Comparison of ENCODE assay signal across 15 cellular contexts in the genomic region with DNA sequence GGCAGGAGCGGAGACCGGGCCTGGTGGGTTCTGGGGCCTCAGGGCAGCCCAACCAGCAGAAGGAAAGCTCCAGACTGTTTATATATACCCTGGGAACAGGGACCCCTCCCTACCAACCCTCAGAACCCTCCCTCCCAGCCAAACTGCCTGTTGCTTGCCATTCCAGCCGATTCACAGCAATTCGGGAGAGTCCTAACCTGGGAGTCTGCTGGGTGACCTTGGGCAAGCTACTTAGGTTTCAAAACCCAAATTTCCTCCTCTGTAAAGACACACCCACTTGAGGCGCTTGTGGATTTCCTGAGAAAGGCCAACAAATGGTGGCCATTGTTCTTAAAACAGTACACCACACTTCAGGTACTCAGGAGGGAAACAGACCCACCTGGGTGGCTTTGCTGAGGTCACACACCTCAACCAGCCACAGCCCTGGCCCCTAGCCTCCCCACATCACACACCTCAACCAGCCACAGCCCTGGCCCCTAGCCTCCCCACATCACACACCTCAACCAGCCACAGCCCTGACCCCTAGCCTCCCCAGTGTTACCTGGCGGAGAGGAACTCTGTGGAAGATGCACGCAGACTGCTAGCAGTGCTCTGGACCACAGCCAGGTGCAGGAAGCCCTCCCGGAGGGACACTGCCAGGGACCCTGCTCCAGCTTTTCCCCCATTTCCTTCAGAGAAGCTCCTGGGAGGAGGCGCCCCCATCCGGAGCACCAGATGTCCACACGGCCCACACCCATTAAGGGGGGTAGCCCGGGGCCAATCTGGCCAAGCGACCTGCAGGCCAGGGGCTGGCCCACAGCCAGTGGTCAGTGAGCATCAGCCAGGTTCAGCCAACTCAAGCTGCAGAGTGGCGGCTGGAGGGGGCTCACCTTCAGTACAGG. TPM values are rescaled to one million over a fixed set of nuclear protein-coding genes. Genes with fewer than 3 reads are reported as not detected.
DNase-seq lines count a peak whose midpoint lies in the region; ATAC-seq and TF ChIP-seq lines count a peak whose summit lies in the region.
"Had no signal": no experiment of that assay in that cellular context is flagged by ENCODE, and none has a peak within 500 bp of the region (broad histone marks: within the 10 kb centered on the region; RNA-seq: fewer than 3 reads in every experiment).

No MANE protein-coding gene starts in this region.

- ATAC-seq in CD4-positive, CD25-positive, alpha-beta regulatory T cell (ENCODE audit: low read depth in 2 of 2) = peak; percentile 26 to 30
- peak; percentile 25 for ATAC-seq in memory B cell (ENCODE audit: low read depth)
- ATAC-seq: foreskin keratinocyte, left ventricle myocardium superior had no signal

- WGBS in sigmoid colon, 2 donors = 53 to 67% methylated on average over 14 of the region's 14 CpGs

- no peaks in the 10 kb centered on the region for H3K9me3 ChIP-seq in CD4-positive, CD25-positive, alpha-beta regulatory T cell (ENCODE audit: control insufficient read depth in 2 of 2, low read length in 2 of 2)
- H3K9me3 ChIP-seq in sigmoid colon = no peaks in the 10 kb centered on the region
- H3K9me3 ChIP-seq: psoas muscle, tibial artery had no signal

- H3K27ac Mint-ChIP-seq in CD4-positive, CD25-positive, alpha-beta regulatory T cell = peak overlapping the region in 2 of 3 donors; percentile 17 to 69
- H3K27ac Mint-ChIP-seq in activated CD4-positive, alpha-beta memory T cell treated with anti-CD3 and anti-CD28 coated beads for 36 hours = peak overlapping the region; percentile 38
- peak overlapping the region; percentile 90 for H3K27ac Mint-ChIP-seq in memory B cell

- H3K4me1 Mint-ChIP-seq in CD4-positive, CD25-positive, alpha-beta regulatory T cell = peaks cover 0 to 39% (median 12%) of the 10 kb centered on the region in 4 donors
- H3K4me1 Mint-ChIP-seq in activated CD4-positive, alpha-beta memory T cell treated with anti-CD3 and anti-CD28 coated beads for 36 hours (ENCODE audit: low read depth) = peaks cover 30% of the 10 kb centered on the region
- peaks cover 31% of the 10 kb centered on the region for H3K4me1 Mint-ChIP-seq in memory B cell

- no peak for TF ChIP-seq CTCF in GM10266 (IDR thresholded peaks at IDR 0.05; ENCODE audit: control insufficient read depth, insufficient read depth, low read depth, missing control alignments)
- TF ChIP-seq CTCF in sigmoid colon (IDR thresholded peaks at IDR 0.05) = no peak

- peak overlapping the region; percentile 74 to 93 (median 86) for H3K4me3 Mint-ChIP-seq in CD4-positive, CD25-positive, alpha-beta regulatory T cell
- no peak overlapping the region for H3K4me3 Mint-ChIP-seq in activated CD4-positive, alpha-beta memory T cell treated with anti-CD3 and anti-CD28 coated beads for 36 hours
- peak overlapping the region; percentile 58 for H3K4me3 Mint-ChIP-seq in memory B cell

- no peak overlapping the region for H3K27ac ChIP-seq in CD4-positive, CD25-positive, alpha-beta regulatory T cell (ENCODE audit: insufficient read depth, low read length, poor library complexity, severe bottlenecking)
- no peak overlapping the region for H3K27ac ChIP-seq in sigmoid colon
- H3K27ac ChIP-seq: foreskin keratinocyte, psoas muscle, tibial artery had no signal

- no peak for TF ChIP-seq EP300 in sigmoid colon (IDR thresholded peaks at IDR 0.05)

- POLR2A ChIA-PET in activated CD4-positive, alpha-beta memory T cell treated with anti-CD3 and anti-CD28 coated beads for 36 hours (lab: Charles Lee) = interaction anchor here (1.1 to 2.6 kb wide), 2 partner anchors 18 to 46 kb away, joined by 4 to 10 read pairs; a partner anchor contains a TSS

- intact Hi-C loops in activated CD4-positive, alpha-beta memory T cell treated with anti-CD3 and anti-CD28 coated beads for 36 hours (cut with micrococcal nuclease) = loop anchor here (1.0 kb wide), 1 partner anchor 32 kb away; no protein-coding TSS in a partner anchor
- intact Hi-C loops in sigmoid colon (cut with DNase I) = no loop called here

- H3K36me3 Mint-ChIP-seq in CD4-positive, CD25-positive, alpha-beta regulatory T cell = peaks cover 6% of the 10 kb centered on the region
- H3K36me3 Mint-ChIP-seq in activated CD4-positive, alpha-beta memory T cell treated with anti-CD3 and anti-CD28 coated beads for 36 hours = peaks cover 9% of the 10 kb centered on the region
- H3K36me3 Mint-ChIP-seq in memory B cell = peaks cover 12% of the 10 kb centered on the region

- H3K36me3 ChIP-seq in CD4-positive, CD25-positive, alpha-beta regulatory T cell (ENCODE audit: control insufficient read depth, insufficient read depth, low read length) = peaks cover 3% of the 10 kb centered on the region
- peaks cover 0 to 33% (median 15%) of the 10 kb centered on the region in 4 donors for H3K36me3 ChIP-seq in sigmoid colon

- peaks cover 40% of the 10 kb centered on the region for H3K4me1 ChIP-seq in CD4-positive, CD25-positive, alpha-beta regulatory T cell (ENCODE audit: control insufficient read depth, insufficient read depth, low read length, poor library complexity, severe bottlenecking)
- H3K4me1 ChIP-seq in sigmoid colon = peaks cover 0 to 22% (median 20%) of the 10 kb centered on the region in 4 donors
- H3K4me1 ChIP-seq: foreskin keratinocyte had no signal

- CTCF ChIA-PET in activated CD4-positive, alpha-beta memory T cell treated with anti-CD3 and anti-CD28 coated beads for 36 hours (lab: Charles Lee) = interaction anchor here (1.3 to 5.6 kb wide), 2 partner anchors 17 to 211 kb away, joined by 7 to 25 read pairs; a partner anchor contains a TSS

- TF ChIP-seq POLR2A in sigmoid colon (IDR thresholded peaks at IDR 0.05) = no peak
- TF ChIP-seq POLR2A in erythroblast (IDR thresholded peaks at IDR 0.05; ENCODE audit: low read length) = no peak

- H3K9me3 Mint-ChIP-seq in CD4-positive, CD25-positive, alpha-beta regulatory T cell = peaks cover 0 to 3% (median 0%) of the 10 kb centered on the region in 7 donors
- H3K9me3 Mint-ChIP-seq in activated CD4-positive, alpha-beta memory T cell treated with anti-CD3 and anti-CD28 coated beads for 36 hours = no peaks in the 10 kb centered on the region
- no peaks in the 10 kb centered on the region for H3K9me3 Mint-ChIP-seq in memory B cell

- peaks cover 14% of the 10 kb centered on the region for H3K27me3 ChIP-seq in CD4-positive, CD25-positive, alpha-beta regulatory T cell (ENCODE audit: control insufficient read depth, insufficient read depth, low read length)
- H3K27me3 ChIP-seq in sigmoid colon = peaks cover 43 to 50% (median 50%) of the 10 kb centered on the region in 3 donors

- H3K27me3 Mint-ChIP-seq in CD4-positive, CD25-positive, alpha-beta regulatory T cell = peaks cover 43% of the 10 kb centered on the region
- H3K27me3 Mint-ChIP-seq in activated CD4-positive, alpha-beta memory T cell treated with anti-CD3 and anti-CD28 coated beads for 36 hours = peaks cover 29% of the 10 kb centered on the region
- peaks cover 10% of the 10 kb centered on the region for H3K27me3 Mint-ChIP-seq in memory B cell

- peak in 2 of 3 donors; percentile 19 to 50 for DNase-seq in CD4-positive, CD25-positive, alpha-beta regulatory T cell
- DNase-seq in GM10266 (ENCODE audit: extremely low spot score) (peak; percentile 54), memory B cell (ENCODE audit: low spot score in 2 of 2) (peak in 1 of 2 donors; percentile 33), GM03348 (ENCODE audit: low spot score) (no peak), sigmoid colon (no peak), pons (ENCODE audit: low spot score) (no peak), erythroblast (lab: John Stamatoyannopoulos, UW) (no peak)
- no peak for DNase-seq in activated CD4-positive, alpha-beta memory T cell treated with anti-CD3 and anti-CD28 coated beads for 36 hours
- DNase-seq: activated T-cell treated with anti-CD3 and anti-CD28 coated beads, Interleukin-2, amount 50 U/mL, for 48 hours; cerebellar nuclear complex; foreskin keratinocyte; left ventricle myocardium superior; NCI-H524 treated with DMSO at 0.1 percent for 48 hours; psoas muscle; tibial artery had no signal

- peak overlapping the region; percentile 51 for H3K4me3 ChIP-seq in CD4-positive, CD25-positive, alpha-beta regulatory T cell (ENCODE audit: low read depth, low read length)
- H3K4me3 ChIP-seq in sigmoid colon = no peak overlapping the region

RNA-seq across cellular contexts. Expression of a gene that starts 6.2 kb away (rescaled TPM):
- 0.27 TPM for total RNA-seq in CD4-positive, CD25-positive, alpha-beta regulatory T cell
- polyA plus RNA-seq in CD4-positive, CD25-positive, alpha-beta regulatory T cell = under 1 TPM in 1 of 4 donors, not detected in 3; 0.28 TPM
- total RNA-seq in activated CD4-positive, alpha-beta memory T cell treated with anti-CD3 and anti-CD28 coated beads for 36 hours = 1 to 10 TPM in 1 of 2 experiments, under 1 TPM in 1; 0.97 to 1.1 TPM
- total RNA-seq in sigmoid colon = not detected
- under 1 TPM in 1 of 3 donors, not detected in 2; 0.12 TPM for polyA plus RNA-seq in sigmoid colon
- total RNA-seq: foreskin keratinocyte had no signal
- polyA plus RNA-seq: foreskin keratinocyte, psoas muscle had no signal

RNA-seq across cellular contexts. Expression of a gene that starts 18.0 kb away (rescaled TPM):
- 10.1 TPM for total RNA-seq in CD4-positive, CD25-positive, alpha-beta regulatory T cell
- polyA plus RNA-seq in CD4-positive, CD25-positive, alpha-beta regulatory T cell = 1 to 10 TPM; 1.2 to 3.6 (median 2.0) TPM
- total RNA-seq in activated CD4-positive, alpha-beta memory T cell treated with anti-CD3 and anti-CD28 coated beads for 36 hours = 1 to 10 TPM; 3.2 to 5.0 TPM
- not detected for total RNA-seq in sigmoid colon
- 10 to 100 TPM in 1 of 3 donors, 1 to 10 TPM in 1, under 1 TPM in 1; 0.23 to 23.9 (median 1.2) TPM for polyA plus RNA-seq in sigmoid colon

RNA-seq across cellular contexts. Expression of a gene that starts 38.3 kb away (rescaled TPM):
- total RNA-seq in CD4-positive, CD25-positive, alpha-beta regulatory T cell = 33.9 TPM
- 10 to 100 TPM; 52.9 to 75.7 (median 65.8) TPM for polyA plus RNA-seq in CD4-positive, CD25-positive, alpha-beta regulatory T cell
- 100 to 1,000 TPM in 1 of 2 experiments, 10 to 100 TPM in 1; 99.9 to 106 TPM for total RNA-seq in activated CD4-positive, alpha-beta memory T cell treated with anti-CD3 and anti-CD28 coated beads for 36 hours
- total RNA-seq in sigmoid colon = 1 to 10 TPM in 3 of 4 donors, not detected in 1; 1.1 to 5.4 (median 2.5) TPM
- polyA plus RNA-seq in sigmoid colon = 10 to 100 TPM; 24.0 to 48.5 (median 35.8) TPM

Comparison
In these comparisons a context has a peak if more than half of its experiments do, and no peak if none do; other contexts are left out.
1. DNase-seq: peak in CD4-positive, CD25-positive, alpha-beta regulatory T cell (2 of 3) and GM10266 (single experiment); none in activated CD4-positive, alpha-beta memory T cell treated with anti-CD3 and anti-CD28 coated beads for 36 hours (single experiment), GM03348 (single experiment), sigmoid colon (single experiment), pons (single experiment) and erythroblast (0 of 2).
2. H3K27ac Mint-ChIP-seq: peak in every context shown above with its lines; median percentile 90 in memory B cell; 43 in CD4-positive, CD25-positive, alpha-beta regulatory T cell; 38 in activated CD4-positive, alpha-beta memory T cell treated with anti-CD3 and anti-CD28 coated beads for 36 hours.
3. RNA of a gene that starts 18.0 kb away (total RNA-seq): 10.1 TPM in CD4-positive, CD25-positive, alpha-beta regulatory T cell (single experiment) and 3.2 to 5.0 TPM in activated CD4-positive, alpha-beta memory T cell treated with anti-CD3 and anti-CD28 coated beads for 36 hours; not detected in sigmoid colon; every median in the first group is over 4 times any median in the second.